In genomic region chr9:3520564-3520963, GRCh38 we compare ENCODE assay signal across 28 cellular contexts.
"Had no signal": no experiment of that assay in that cellular context is flagged by ENCODE, and none has a peak within 500 bp of the region (broad histone marks: within the 10 kb centered on the region; RNA-seq: fewer than 3 reads in every experiment).

No MANE protein-coding gene starts in this region.

- H3K4me1 ChIP-seq: breast epithelium, colonic mucosa had no signal

- DNase-seq: activated naive CD4-positive, alpha-beta T cell; activated T-cell treated with anti-CD3 and anti-CD28 coated beads, Interleukin-2, amount 50 U/mL, for 24 hours; colonic mucosa; dorsolateral prefrontal cortex; effector memory CD8-positive, alpha-beta T cell; foreskin melanocyte; glutamatergic neuron; hippocampal formation; left ventricle myocardium superior; mammary epithelial cell; midbrain; natural killer cell; pancreas; right cardiac atrium; small intestine; stimulated activated CD4-positive, alpha-beta T cell treated with anti-CD3 and anti-CD28 coated beads, Interleukin-15, amount 100 ng/mL, for 24 hours; stimulated activated CD8-positive, alpha-beta memory T cell treated with anti-CD3 and anti-CD28 coated beads, Interleukin-4, amount 100 ng/mL, for 48 hours; stimulated activated naive CD4-positive, alpha-beta T cell; T-helper 1 cell; upper lobe of left lung; WERI-Rb-1 had no signal

- H3K36me3 ChIP-seq: breast epithelium, colonic mucosa, pancreas, upper lobe of left lung, WERI-Rb-1 had no signal

- H3K27ac Mint-ChIP-seq: activated naive CD8-positive, alpha-beta T cell; activated T-cell treated with anti-CD3 and anti-CD28 coated beads, Interleukin-2, amount 50 U/mL, for 24 hours; activated T-helper 2 cell treated with anti-CD3 and anti-CD28 coated beads, Interferon-gamma antibody, Interleukin-2, Interleukin-4, amounts not matched to agents 10 μg/mL and 5 μg/mL and 100 μg/mL, durations not matched to agents 14 hours and 24 hours and 36 hours; effector memory CD8-positive, alpha-beta T cell; natural killer cell had no signal

- H3K27me3 ChIP-seq: breast epithelium, colonic mucosa, dorsolateral prefrontal cortex, pancreas, upper lobe of left lung had no signal

- ATAC-seq: effector memory CD8-positive, alpha-beta T cell; esophagus mucosa; left ventricle myocardium superior; natural killer cell; pancreas; right cardiac atrium had no signal

- H3K4me3 Mint-ChIP-seq: activated naive CD8-positive, alpha-beta T cell; activated T-cell treated with anti-CD3 and anti-CD28 coated beads, Interleukin-2, amount 50 U/mL, for 24 hours; effector memory CD8-positive, alpha-beta T cell; natural killer cell had no signal

- H3K36me3 Mint-ChIP-seq: activated naive CD8-positive, alpha-beta T cell; natural killer cell had no signal

- FAIRE-seq: astrocyte, endothelial cell of umbilical vein, pancreas, small intestine, TTC549 had no signal

- H3K9me3 ChIP-seq: breast epithelium, colonic mucosa, pancreas, upper lobe of left lung had no signal

- H3K4me3 ChIP-seq: breast epithelium, colonic mucosa, dorsolateral prefrontal cortex, pancreas, upper lobe of left lung had no signal

- H3K27me3 Mint-ChIP-seq: activated naive CD8-positive, alpha-beta T cell; activated T-cell treated with anti-CD3 and anti-CD28 coated beads, Interleukin-2, amount 50 U/mL, for 24 hours; effector memory CD8-positive, alpha-beta T cell had no signal

- H3K9me3 Mint-ChIP-seq: activated T-cell treated with anti-CD3 and anti-CD28 coated beads, Interleukin-2, amount 50 U/mL, for 24 hours; activated T-helper 2 cell treated with anti-CD3 and anti-CD28 coated beads, Interferon-gamma antibody, Interleukin-2, Interleukin-4, amounts not matched to agents 10 μg/mL and 5 μg/mL and 100 μg/mL, durations not matched to agents 14 hours and 24 hours and 36 hours; effector memory CD8-positive, alpha-beta T cell had no signal

- H3K27ac ChIP-seq: breast epithelium, colonic mucosa, dorsolateral prefrontal cortex, pancreas, upper lobe of left lung, WERI-Rb-1 had no signal
